Comparison of ENCODE assay signal across 22 cellular contexts in the genomic region with DNA sequence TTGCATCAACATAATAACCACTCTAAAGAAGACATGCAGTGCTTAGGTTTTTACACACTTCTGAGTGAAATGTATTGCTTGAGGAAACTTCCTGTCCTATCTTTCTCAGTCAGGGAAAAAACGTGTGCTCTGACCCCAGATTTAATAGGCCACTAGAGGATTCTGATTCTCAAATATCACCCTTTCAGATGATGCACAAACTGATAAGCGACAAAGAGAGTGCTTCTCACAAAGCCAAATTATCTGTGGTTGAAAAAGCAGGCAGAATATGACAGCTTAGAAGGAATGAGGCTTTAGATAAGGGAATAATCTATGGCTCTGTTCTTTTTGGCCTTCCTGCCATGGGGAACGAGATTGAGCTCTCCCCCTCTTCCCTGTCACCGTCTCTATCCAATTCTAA.
DNase-seq lines count a peak whose midpoint lies in the region; ATAC-seq, FAIRE-seq and TF ChIP-seq lines count a peak whose summit lies in the region.
"Had no signal": no experiment of that assay in that cellular context is flagged by ENCODE, and none has a peak within 500 bp of the region (broad histone marks: within the 10 kb centered on the region; RNA-seq: fewer than 3 reads in every experiment).

No MANE protein-coding gene starts in this region.

- no peaks in the 10 kb centered on the region for H3K9me3 ChIP-seq in K562 (replicated peaks; ENCODE audit: control insufficient read depth, insufficient read depth, low read depth, low read length)
- H3K9me3 ChIP-seq: A549; BLaER1 treated with 17β-estradiol and CSF1 and Interleukin-3, amounts not matched to agents 10 nM and 100 nM; Caco-2 had no signal

- no peak overlapping the region for H2AK5ac ChIP-seq in mesendoderm (ENCODE audit: low read length)

- WGBS in K562 (ENCODE audit: insufficient coverage, low coverage, missing lambda C conversion rate), result 0% methylated on average over 4 of the region's 4 CpGs
- WGBS in mesendoderm (ENCODE audit: extremely low coverage, insufficient coverage, low lambda C conversion rate), result no CpG with 5 or more reads among the region's 4 CpGs

- POLR2A ChIA-PET in K562 (lab: Yijun Ruan, JAX), result no interaction called here

- H3K4me3 ChIP-seq in K562 (no peak overlapping the region), mesendoderm (ENCODE audit: low read length) (no peak overlapping the region)
- H3K4me3 ChIP-seq: A549; BLaER1 treated with 17β-estradiol and CSF1 and Interleukin-3, amounts not matched to agents 10 nM and 100 nM had no signal

- H3K79me2 ChIP-seq in K562 (ENCODE audit: control insufficient read depth, insufficient read depth, low read length) (no peaks in the 10 kb centered on the region), mesendoderm (ENCODE audit: control insufficient read depth, insufficient read depth, low read length) (no peaks in the 10 kb centered on the region)

- no peak overlapping the region for H3K4ac ChIP-seq in mesendoderm (ENCODE audit: low read depth, low read length)

- no peak for TF ChIP-seq CTCF in K562 (IDR thresholded peaks at IDR 0.05 in 2 of 3, conservative IDR thresholded peaks at IDR 0.05 in 1 of 3; ENCODE audit: insufficient read depth in 2 of 3, low read depth in 1 of 3, low read length in 3 of 3)

- DNase-seq in NCI-H2171 treated with DMSO at 0.1 percent for 48 hours (lab: John Stamatoyannopoulos, UW), result peak; percentile 27
- no peak for DNase-seq in NCI-H2171 (lab: John Stamatoyannopoulos, UW)
- DNase-seq in OCI-M1 (lab: John Stamatoyannopoulos, UW), result peak; percentile 10
- DNase-seq in K562 (ENCODE audit: extremely low read depth in 1 of 4, low spot score in 3 of 4), result no peak
- peak; percentile 1 for DNase-seq in mesendoderm
- DNase-seq in NCI-H345 (lab: John Stamatoyannopoulos, UW), result no peak
- DNase-seq: AML-193; Caco-2; Calu3; CD4-positive, alpha-beta T cell; CD8-positive, alpha-beta T cell; DMS79 treated with DMSO at 0.1 percent for 48 hours; GF-D8 had no signal

- TF ChIP-seq POLR2A in K562 (conservative IDR thresholded peaks at IDR 0.05), result no peak

- H2AFZ ChIP-seq in K562 (ENCODE audit: low read depth, low read length), result no peak overlapping the region

- CTCF ChIA-PET in K562 (lab: Yijun Ruan, JAX; ENCODE audit: low intra/inter-chr PET ratio), result no interaction called here

- no peak overlapping the region for H2BK120ac ChIP-seq in mesendoderm (ENCODE audit: low read depth, low read length)

- intact Hi-C loops in K562 (cut with micrococcal nuclease), result no loop called here

- no TSS peak for BruUV-seq in K562 (replicated peaks; lab: Mats Ljungman, UMichigan)

- no peak overlapping the region for H4K8ac ChIP-seq in mesendoderm (ENCODE audit: low read depth, low read length)

- no peak overlapping the region for H4K5ac ChIP-seq in mesendoderm (ENCODE audit: low read length)

- no peak overlapping the region for H3K9ac ChIP-seq in K562 (ENCODE audit: insufficient read depth in 1 of 2, low read depth in 2 of 2, low read length in 2 of 2)
- no peak overlapping the region for H3K9ac ChIP-seq in mesendoderm (ENCODE audit: low read length)
- H3K9ac ChIP-seq: BLaER1 treated with 17β-estradiol and CSF1 and Interleukin-3, amounts not matched to agents 10 nM and 100 nM had no signal

- no peak for TF ChIP-seq RAD21 in K562 (CRISPR knock-in tag; conservative IDR thresholded peaks at IDR 0.05 in 1 of 2, IDR thresholded peaks at IDR 0.05 in 1 of 2)

- H2BK15ac ChIP-seq in mesendoderm (replicated peaks; ENCODE audit: low read depth), result no peak overlapping the region

- ATAC-seq in K562 (no peak), GM21526 (IDR thresholded peaks at IDR 0.05; ENCODE audit: low FRiP score, unreplicated experiment) (no peak), GM19463 (IDR thresholded peaks at IDR 0.05; ENCODE audit: unreplicated experiment) (no peak)
- ATAC-seq: A549; CD8-positive, alpha-beta T cell had no signal

- H3K36me3 ChIP-seq in K562 (ENCODE audit: control insufficient read depth, insufficient read depth, low read length), result no peaks in the 10 kb centered on the region
- H3K36me3 ChIP-seq in mesendoderm (ENCODE audit: control insufficient read depth, insufficient read depth, low read length), result no peaks in the 10 kb centered on the region
- H3K36me3 ChIP-seq: BLaER1 treated with 17β-estradiol and CSF1 and Interleukin-3, amounts not matched to agents 10 nM and 100 nM had no signal

- no peaks in the 10 kb centered on the region for H3K79me1 ChIP-seq in mesendoderm (ENCODE audit: low read length)

- H3K27me3 ChIP-seq in K562 (ENCODE audit: control insufficient read depth in 2 of 2, insufficient read depth in 2 of 2, low read length in 2 of 2) (no peaks in the 10 kb centered on the region), mesendoderm (ENCODE audit: insufficient read depth, low read length, poor library complexity) (no peaks in the 10 kb centered on the region)
- H3K27me3 ChIP-seq: BLaER1 treated with 17β-estradiol and CSF1 and Interleukin-3, amounts not matched to agents 10 nM and 100 nM had no signal

- no peak for TF ChIP-seq EP300 in K562 (IDR thresholded peaks at IDR 0.05; ENCODE audit: low read length)

- no peak overlapping the region for H3K18ac ChIP-seq in mesendoderm (ENCODE audit: low read length)

- no peak overlapping the region for H3K4me2 ChIP-seq in K562 (ENCODE audit: insufficient read depth, low read length)
- H3K4me2 ChIP-seq in mesendoderm (ENCODE audit: low read length), result no peak overlapping the region
- H3K4me2 ChIP-seq: A549; BLaER1 treated with 17β-estradiol and CSF1 and Interleukin-3, amounts not matched to agents 10 nM and 100 nM had no signal

- H2BK5ac ChIP-seq in mesendoderm (ENCODE audit: low read length), result no peak overlapping the region

- H4K20me1 ChIP-seq in K562 (replicated peaks; ENCODE audit: control insufficient read depth, insufficient read depth, low read length), result no peaks in the 10 kb centered on the region
- H4K20me1 ChIP-seq: BLaER1 treated with 17β-estradiol and CSF1 and Interleukin-3, amounts not matched to agents 10 nM and 100 nM had no signal

- H3K9me1 ChIP-seq in K562 (ENCODE audit: control insufficient read depth, insufficient read depth, low read length), result no peaks in the 10 kb centered on the region

- H3K27ac ChIP-seq in K562 (ENCODE audit: extremely low read depth, low read depth, low read length), result no peak overlapping the region
- H3K27ac ChIP-seq in mesendoderm (ENCODE audit: low read depth, low read length), result no peak overlapping the region
- H3K27ac ChIP-seq: 22Rv1; A549; BLaER1 treated with 17β-estradiol and CSF1 and Interleukin-3, amounts not matched to agents 10 nM and 100 nM; C4-2B had no signal

- FAIRE-seq in K562 (lab: Jason Lieb, UNC), result no peak
- FAIRE-seq: A549, D721Med, G401.6, GM12891 had no signal

- no peaks in the 10 kb centered on the region; a peak in 1 of 5 replicates for H3K4me1 ChIP-seq in K562 (replicated peaks in 1 of 2; ENCODE audit: control insufficient read depth in 2 of 2, insufficient read depth in 2 of 2, low read length in 2 of 2)
- no peaks in the 10 kb centered on the region for H3K4me1 ChIP-seq in mesendoderm (ENCODE audit: control insufficient read depth, low read depth, low read length)
- H3K4me1 ChIP-seq: A549; BLaER1 treated with 17β-estradiol and CSF1 and Interleukin-3, amounts not matched to agents 10 nM and 100 nM; Caco-2 had no signal

- no peak overlapping the region for H3K23ac ChIP-seq in mesendoderm (ENCODE audit: low read length)

- in situ Hi-C loops in K562 (cut with MboI), result no loop called here

- H3K56ac ChIP-seq in mesendoderm (ENCODE audit: low read length), result no peak overlapping the region

TF ChIP-seq in K562, 482 proteins besides CTCF, POLR2A, EP300 and RAD21 (continues in another document):
- TF ChIP-seq TEAD4 (IDR thresholded peaks at IDR 0.05; ENCODE audit: low read length) (peak; percentile 56; the same call in 1 of the 2 replicates), TEAD4 (CRISPR knock-in tag; IDR thresholded peaks at IDR 0.05; ENCODE audit: borderline replicate concordance) (no peak), CBFA2T3 (IDR thresholded peaks at IDR 0.05) (peak; percentile 61), SRF (CRISPR knock-in tag; IDR thresholded peaks at IDR 0.05) (no peak), EGR1 (conservative IDR thresholded peaks at IDR 0.05) (no peak), SOX6 (IDR thresholded peaks at IDR 0.05) (peak; percentile 53; the same call in 1 of the 2 replicates), PBX2 (CRISPR knock-in tag; IDR thresholded peaks at IDR 0.05; ENCODE audit: low read depth) (no peak), PBX2 (tag; conservative IDR thresholded peaks at IDR 0.05; ENCODE audit: low read depth) (0 out of 2 replicates have a peak, but pooled peaks have one; percentile 17)
- TF ChIP-seq, protein P1, sequence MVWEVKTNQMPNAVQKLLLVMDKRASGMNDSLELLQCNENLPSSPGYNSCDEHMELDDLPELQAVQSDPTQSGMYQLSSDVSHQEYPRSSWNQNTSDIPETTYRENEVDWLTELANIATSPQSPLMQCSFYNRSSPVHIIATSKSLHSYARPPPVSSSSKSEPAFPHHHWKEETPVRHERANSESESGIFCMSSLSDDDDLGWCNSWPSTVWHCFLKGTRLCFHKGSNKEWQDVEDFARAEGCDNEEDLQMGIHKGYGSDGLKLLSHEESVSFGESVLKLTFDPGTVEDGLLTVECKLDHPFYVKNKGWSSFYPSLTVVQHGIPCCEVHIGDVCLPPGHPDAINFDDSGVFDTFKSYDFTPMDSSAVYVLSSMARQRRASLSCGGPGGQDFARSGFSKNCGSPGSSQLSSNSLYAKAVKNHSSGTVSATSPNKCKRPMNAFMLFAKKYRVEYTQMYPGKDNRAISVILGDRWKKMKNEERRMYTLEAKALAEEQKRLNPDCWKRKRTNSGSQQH (CRISPR knock-in tag; IDR thresholded peaks at IDR 0.05), result no peak

Comparison
In these comparisons a context has a peak if more than half of its experiments do, and no peak if none do; other contexts are left out.
1. DNase-seq: peak in NCI-H2171 treated with DMSO at 0.1 percent for 48 hours (single experiment), OCI-M1 (single experiment) and mesendoderm (single experiment); none in NCI-H2171 (single experiment), K562 (0 of 4) and NCI-H345 (single experiment).